Comparison of ENCODE assay signal across 8 cellular contexts in genomic region chr3:13895155-13896105, GRCh38. TPM values are rescaled to one million over a fixed set of nuclear protein-coding genes. Genes with fewer than 3 reads are reported as not detected.
DNase-seq lines count a peak whose midpoint lies in the region; ATAC-seq and TF ChIP-seq lines count a peak whose summit lies in the region.

No MANE protein-coding gene starts in this region.

- no peak overlapping the region for H3K18ac ChIP-seq in mesendoderm (ENCODE audit: low read length)

- H2BK120ac ChIP-seq in mesendoderm (ENCODE audit: low read depth, low read length), result no peak overlapping the region

- POLR2A ChIA-PET in AG04450 (lab: Yijun Ruan, JAX), result interaction anchor here (1.1 kb wide), 1 partner anchor 283 kb away, joined by 5 read pairs; the partner anchor contains the start of genes LSM3 and XPC

- H3K79me1 ChIP-seq in mesendoderm (ENCODE audit: low read length), result no peaks in the 10 kb centered on the region

- DNase-seq in AG04450 (ENCODE audit: low read depth, low spot score), result peak; percentile 44
- peak; percentile 81 for DNase-seq in NCI-H526 treated with DMSO at 0.1 percent for 48 hours (lab: John Stamatoyannopoulos, UW)
- peak; percentile 80 for DNase-seq in activated CD8-positive, alpha-beta memory T cell treated with anti-CD3 and anti-CD28 coated beads, Interleukin-2, amount 50 U/mL, for 1 hour (ENCODE audit: extremely low read depth)
- peak; percentile 97 for DNase-seq in mesendoderm
- peak; percentile 89 for DNase-seq in stimulated activated CD8-positive, alpha-beta memory T cell treated with anti-CD3 and anti-CD28 coated beads, Interleukin-12 subunit alpha, Interleukin-12 subunit beta, amount 100 ng/mL, for 1 hour (ENCODE audit: low read depth)

- peaks cover 13% of the 10 kb centered on the region for H3K27me3 ChIP-seq in AG04450 (ENCODE audit: control insufficient read depth, insufficient read depth, low read length)
- H3K27me3 ChIP-seq in endocrine pancreas (ENCODE audit: control insufficient read depth, insufficient read depth, low read length), result no peaks in the 10 kb centered on the region
- no peaks in the 10 kb centered on the region for H3K27me3 ChIP-seq in mesendoderm (ENCODE audit: insufficient read depth, low read length, poor library complexity)

- H3K27ac ChIP-seq in AG04450 (ENCODE audit: low read depth, low read length) (no peak overlapping the region), mesendoderm (ENCODE audit: low read depth, low read length) (no peak overlapping the region)

- no CpG with 5 or more reads among the region's 86 CpGs for WGBS in mesendoderm (ENCODE audit: extremely low coverage, insufficient coverage, low lambda C conversion rate)

- no peak overlapping the region for H3K4ac ChIP-seq in mesendoderm (ENCODE audit: low read depth, low read length)

- peak; percentile 81 for ATAC-seq in GM18870 (IDR thresholded peaks at IDR 0.05; ENCODE audit: unreplicated experiment)
- peak; percentile 98 for ATAC-seq in HG03135 (IDR thresholded peaks at IDR 0.05; ENCODE audit: unreplicated experiment)

- no peak for TF ChIP-seq CTCF in AG04450 (IDR thresholded peaks at IDR 0.05; ENCODE audit: low read depth, low read length)

- H2BK5ac ChIP-seq in mesendoderm (ENCODE audit: low read length), result no peak overlapping the region

- H3K9ac ChIP-seq in endocrine pancreas (ENCODE audit: control insufficient read depth, insufficient read depth, low read length) (peak overlapping the region; percentile 71), mesendoderm (ENCODE audit: low read length) (peak overlapping the region; percentile 46)

- H3K79me2 ChIP-seq in mesendoderm (ENCODE audit: control insufficient read depth, insufficient read depth, low read length), result no peaks in the 10 kb centered on the region

- CTCF ChIA-PET in AG04450 (lab: Charles Lee), result interaction anchor here (0.6 to 2.7 kb wide), 8 partner anchors 219 to 1026 kb away, joined by 3 to 23 read pairs (median 8); partner anchors contain the start of genes CHCHD4 and TMEM43

- H3K36me3 ChIP-seq in endocrine pancreas (ENCODE audit: control insufficient read depth, insufficient read depth, low read length) (no peaks in the 10 kb centered on the region), mesendoderm (ENCODE audit: control insufficient read depth, insufficient read depth, low read length) (no peaks in the 10 kb centered on the region)

- no peak overlapping the region for H2BK15ac ChIP-seq in mesendoderm (replicated peaks; ENCODE audit: low read depth)

- H4K5ac ChIP-seq in mesendoderm (ENCODE audit: low read length), result no peak overlapping the region

- no peak overlapping the region for H2AK5ac ChIP-seq in mesendoderm (ENCODE audit: low read length)

- no peak overlapping the region for H3K23ac ChIP-seq in mesendoderm (ENCODE audit: low read length)

- H3K4me3 ChIP-seq in AG04450 (ENCODE audit: low read depth, low read length) (peak overlapping the region; percentile 62), endocrine pancreas (ENCODE audit: control insufficient read depth, insufficient read depth, low read length) (peak overlapping the region; percentile 41), mesendoderm (ENCODE audit: low read length) (peak overlapping the region; percentile 33)

- H3K9me3 ChIP-seq in AG04450 (ENCODE audit: control insufficient read depth, insufficient read depth, low read length) (peaks cover 16% of the 10 kb centered on the region), endocrine pancreas (ENCODE audit: control insufficient read depth, low read length) (no peaks in the 10 kb centered on the region)

- H3K56ac ChIP-seq in mesendoderm (ENCODE audit: low read length), result peak overlapping the region; percentile 65

- no peak overlapping the region for H4K8ac ChIP-seq in mesendoderm (ENCODE audit: low read depth, low read length)

- H3K4me1 ChIP-seq in endocrine pancreas (ENCODE audit: control insufficient read depth, insufficient read depth, low read length) (no peaks in the 10 kb centered on the region), mesendoderm (ENCODE audit: control insufficient read depth, low read depth, low read length) (no peaks in the 10 kb centered on the region)

- peak overlapping the region; percentile 51 for H3K4me2 ChIP-seq in mesendoderm (ENCODE audit: low read length)

RNA-seq across cellular contexts. Expression of gene WNT7A, which starts 15.6 kb away (rescaled TPM):
- polyA plus RNA-seq in AG04450 (2011; rRNA removed), result not detected in 2 replicates
- polyA minus RNA-seq in AG04450 (2011; rRNA and poly(A)+ RNA removed), result not detected in 2 replicates
- polyA plus RNA-seq in mesendoderm (2013, experiment 1 of 2), result 0.04 TPM
- 0.04 TPM for polyA plus RNA-seq in mesendoderm (2013, experiment 2 of 2)

Comparison
In these comparisons a context has a peak if more than half of its experiments do, and no peak if none do; other contexts are left out.
1. DNase-seq: peak in every context shown above with its lines; median percentile 97 in mesendoderm; 89 in stimulated activated CD8-positive, alpha-beta memory T cell treated with anti-CD3 and anti-CD28 coated beads, Interleukin-12 subunit alpha, Interleukin-12 subunit beta, amount 100 ng/mL, for 1 hour; 81 in NCI-H526 treated with DMSO at 0.1 percent for 48 hours; 80 in activated CD8-positive, alpha-beta memory T cell treated with anti-CD3 and anti-CD28 coated beads, Interleukin-2, amount 50 U/mL, for 1 hour; 44 in AG04450.